In the genomic region with DNA sequence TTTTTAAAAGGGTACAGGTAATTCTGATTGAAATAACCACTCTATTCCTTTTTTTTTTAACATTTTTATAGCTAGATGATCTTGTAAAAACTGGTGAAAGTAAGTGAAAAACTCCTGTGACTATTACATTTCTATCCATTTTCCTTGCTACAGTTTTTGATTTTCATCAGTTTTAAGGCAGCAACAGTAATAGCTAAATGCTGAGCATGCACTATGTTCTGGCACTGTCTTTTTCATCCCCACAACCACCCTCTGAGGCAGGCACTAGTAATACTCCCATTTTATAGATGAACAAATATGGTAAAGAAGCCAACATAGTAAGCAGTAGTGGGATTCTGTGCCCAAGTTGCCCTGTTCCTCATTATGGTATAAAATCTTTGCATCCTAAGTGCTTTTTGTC, we compare ENCODE assay signal across 23 cellular contexts.
"Had no signal": no experiment of that assay in that cellular context is flagged by ENCODE, and none has a peak within 500 bp of the region (broad histone marks: within the 10 kb centered on the region; RNA-seq: fewer than 3 reads in every experiment).

No MANE protein-coding gene starts in this region.

- DNase-seq: KBM-7; MG63; NCI-H1092; NCI-H1105 treated with DMSO at 0.1 percent for 48 hours; NCI-H1417 treated with DMSO at 0.1 percent for 48 hours; NCI-H146; NCI-H1694 treated with DMSO at 0.1 percent for 48 hours; NCI-H1930; NCI-H2081; NCI-H2107; NCI-H2227 treated with DMSO at 0.1 percent for 48 hours; NCI-H524; NCI-H526 treated with DMSO at 0.1 percent for 48 hours; NCI-H748 treated with DMSO at 0.1 percent for 48 hours; NK-92 treated with Interleukin-12 subunit alpha and Interleukin-12 subunit beta, amount 100 ng/mL, for 24 hours; OCI-M1; PC-9; Peyer's patch; SHP77 treated with DMSO at 0.1 percent for 48 hours; SJCRH30 had no signal

- H3K4me1 Mint-ChIP-seq: IgD-negative memory B cell had no signal

- H3K27me3 ChIP-seq: MG63, Peyer's patch, SJCRH30 had no signal

- H3K27ac Mint-ChIP-seq: IgD-negative memory B cell had no signal

- ATAC-seq: Right ventricle myocardium inferior, SK-N-SH treated with all-trans-retinoic acid at 6 μM for 48 hours had no signal

- H3K4me2 ChIP-seq: PC-9 had no signal

- H3K27ac ChIP-seq: PC-9, Peyer's patch, SJCRH30 had no signal

- H3K9me3 ChIP-seq: Peyer's patch, SJCRH30 had no signal

- H3K4me3 Mint-ChIP-seq: IgD-negative memory B cell had no signal

- H3K36me3 ChIP-seq: MG63, Peyer's patch, SJCRH30 had no signal

- H3K4me3 ChIP-seq: MG63, PC-9, Peyer's patch, SJCRH30 had no signal

- H3K4me1 ChIP-seq: Peyer's patch, SJCRH30 had no signal
